ENCODE assay signal across 8 cellular contexts in genomic region chr10:102673961-102674511, GRCh38. TPM values are rescaled to one million over a fixed set of nuclear protein-coding genes. Genes with fewer than 3 reads are reported as not detected.
DNase-seq lines count a peak whose midpoint lies in the region; ATAC-seq and TF ChIP-seq lines count a peak whose summit lies in the region.

No MANE protein-coding gene starts in this region.

- H3K4me1 ChIP-seq in right cardiac atrium (ENCODE audit: control insufficient read depth, insufficient read depth, low read length) (peaks cover 20% of the 10 kb centered on the region), urinary bladder (ENCODE audit: insufficient read depth) (no peaks in the 10 kb centered on the region)

- H3K4me1 Mint-ChIP-seq in T-helper 1 cell treated with Interleukin-12 subunit alpha and Interleukin-12 subunit beta and Interleukin-4 antibody, amounts not matched to agents 30 μg/mL and 1 μg/mL, for 36 hours (ENCODE audit: low read depth) = peaks cover 23% of the 10 kb centered on the region
- H3K4me1 Mint-ChIP-seq in progenitor cell of endocrine pancreas (ENCODE audit: low read depth) = peaks cover 45% of the 10 kb centered on the region

- H3K27ac ChIP-seq in right cardiac atrium (ENCODE audit: low read length) (peak overlapping the region; percentile 84), urinary bladder (ENCODE audit: low read depth) (peak overlapping the region; percentile 48)

- H3K4me3 ChIP-seq in right cardiac atrium (ENCODE audit: low read length) (peak overlapping the region; percentile 30), urinary bladder (ENCODE audit: low read depth, low read length) (peak overlapping the region; percentile 1)

- no peaks in the 10 kb centered on the region for H3K9me3 Mint-ChIP-seq in T-helper 1 cell treated with Interleukin-12 subunit alpha and Interleukin-12 subunit beta and Interleukin-4 antibody, amounts not matched to agents 30 μg/mL and 1 μg/mL, for 36 hours
- H3K9me3 Mint-ChIP-seq in progenitor cell of endocrine pancreas (ENCODE audit: low read depth) = no peaks in the 10 kb centered on the region

- DNase-seq in NCI-H510A treated with DMSO at 0.1 percent for 48 hours (lab: John Stamatoyannopoulos, UW) (peak; percentile 25), NCI-H510A (lab: John Stamatoyannopoulos, UW) (no peak), amygdala (lab: John Stamatoyannopoulos, UW) (peak in 39 of 56 donors; percentile 23 to 84 (median 53)), right cardiac atrium (peak; percentile 76 to 88 (median 85)), progenitor cell of endocrine pancreas (ENCODE audit: low spot score, unreplicated experiment) (no peak)

- no peaks in the 10 kb centered on the region for H3K9me3 ChIP-seq in right cardiac atrium (ENCODE audit: control insufficient read depth, low read length)

- H3K36me3 Mint-ChIP-seq in T-helper 1 cell treated with Interleukin-12 subunit alpha and Interleukin-12 subunit beta and Interleukin-4 antibody, amounts not matched to agents 30 μg/mL and 1 μg/mL, for 36 hours (ENCODE audit: low read depth) = peaks cover 3% of the 10 kb centered on the region
- H3K36me3 Mint-ChIP-seq in progenitor cell of endocrine pancreas (ENCODE audit: insufficient read depth) = no peaks in the 10 kb centered on the region

- H3K36me3 ChIP-seq in urinary bladder (ENCODE audit: insufficient read depth) = no peaks in the 10 kb centered on the region

- intact Hi-C loops in right cardiac atrium (cut with DNase I) = loop anchor here in 1 of 4 donors (5.0 kb wide), 1 partner anchor 38 kb away; the partner anchor contains the start of genes ARL3 and SFXN2

- no peaks in the 10 kb centered on the region for H3K27me3 Mint-ChIP-seq in T-helper 1 cell treated with Interleukin-12 subunit alpha and Interleukin-12 subunit beta and Interleukin-4 antibody, amounts not matched to agents 30 μg/mL and 1 μg/mL, for 36 hours (ENCODE audit: low read depth)
- H3K27me3 Mint-ChIP-seq in progenitor cell of endocrine pancreas = no peaks in the 10 kb centered on the region

- TF ChIP-seq CTCF in progenitor cell of endocrine pancreas (IDR thresholded peaks at IDR 0.05; ENCODE audit: unreplicated experiment) = no peak

- peak overlapping the region; percentile 77 for H3K27ac Mint-ChIP-seq in T-helper 1 cell treated with Interleukin-12 subunit alpha and Interleukin-12 subunit beta and Interleukin-4 antibody, amounts not matched to agents 30 μg/mL and 1 μg/mL, for 36 hours
- H3K27ac Mint-ChIP-seq in progenitor cell of endocrine pancreas = peak overlapping the region; percentile 4

- 2% methylated on average over 18 of the region's 18 CpGs for WGBS in right cardiac atrium
- WGBS in urinary bladder = 5% methylated on average over 18 of the region's 18 CpGs

- ATAC-seq in right cardiac atrium (peak; percentile 77 to 83), GM19467 (IDR thresholded peaks at IDR 0.05; ENCODE audit: unreplicated experiment) (no peak)

- no peaks in the 10 kb centered on the region for H3K27me3 ChIP-seq in right cardiac atrium (ENCODE audit: control insufficient read depth, insufficient read depth)

- H3K4me3 Mint-ChIP-seq in T-helper 1 cell treated with Interleukin-12 subunit alpha and Interleukin-12 subunit beta and Interleukin-4 antibody, amounts not matched to agents 30 μg/mL and 1 μg/mL, for 36 hours = peak overlapping the region; percentile 78
- peak overlapping the region; percentile 27 for H3K4me3 Mint-ChIP-seq in progenitor cell of endocrine pancreas (ENCODE audit: low read depth)

RNA-seq across cellular contexts. Expression of gene TRIM8, which starts 29.8 kb away (rescaled TPM):
- total RNA-seq in right cardiac atrium = 100 to 1,000 TPM; 104 to 120 (median 109) TPM
- 71.4 TPM for polyA plus RNA-seq in right cardiac atrium
- 66.1 and 69.1 TPM in 2 replicates for total RNA-seq in progenitor cell of endocrine pancreas
- 35.5 TPM for total RNA-seq in urinary bladder
- polyA plus RNA-seq in urinary bladder = 116 TPM

RNA-seq across cellular contexts. Expression of gene ARL3, which starts 40.2 kb away (rescaled TPM):
- total RNA-seq in right cardiac atrium = 10 to 100 TPM; 13.0 to 18.3 (median 14.9) TPM
- 16.3 TPM for polyA plus RNA-seq in right cardiac atrium
- total RNA-seq in progenitor cell of endocrine pancreas = 24.9 and 25.0 TPM in 2 replicates
- total RNA-seq in urinary bladder = 8.5 TPM
- polyA plus RNA-seq in urinary bladder = 17.4 TPM

RNA-seq across cellular contexts. Expression of gene SFXN2, which starts 40.4 kb away (rescaled TPM):
- total RNA-seq in right cardiac atrium (1 to 10 TPM; 1.8 to 4.8 (median 2.4) TPM), progenitor cell of endocrine pancreas (33.9 and 34.2 TPM in 2 replicates), urinary bladder (11.7 TPM)
- polyA plus RNA-seq in right cardiac atrium (1.8 TPM), urinary bladder (4.3 TPM)

Comparison
In these comparisons a context has a peak if more than half of its experiments do, and no peak if none do; other contexts are left out.
1. DNase-seq: peak in NCI-H510A treated with DMSO at 0.1 percent for 48 hours (single experiment), amygdala (39 of 56) and right cardiac atrium (3 of 3); none in NCI-H510A (single experiment) and progenitor cell of endocrine pancreas (single experiment).